Comparison of ENCODE assay signal across 8 cellular contexts in genomic region chr9:70412678-70413426, GRCh38. TPM values are rescaled to one million over a fixed set of nuclear protein-coding genes. Genes with fewer than 3 reads are reported as not detected.
A peak's percentile ranks its signal among the peaks of the same experiment; 100 is the strongest.
DNase-seq lines count a peak whose midpoint lies in the region; ATAC-seq and TF ChIP-seq lines count a peak whose summit lies in the region.

No MANE protein-coding gene starts in this region.

- H3K9me3 Mint-ChIP-seq in mesothelial cell of epicardium = no peaks in the 10 kb centered on the region

- ATAC-seq in GM21825 (IDR thresholded peaks at IDR 0.05; ENCODE audit: unreplicated experiment) = peak; percentile 1
- ATAC-seq in HG03378 (IDR thresholded peaks at IDR 0.05; ENCODE audit: unreplicated experiment) = no peak

- peak overlapping the region; percentile 91 for H3K27ac ChIP-seq in subcutaneous abdominal adipose tissue (ENCODE audit: low read depth, low read length)

- H3K4me1 Mint-ChIP-seq in mesothelial cell of epicardium = peaks cover 45% of the 10 kb centered on the region

- H3K9ac ChIP-seq in subcutaneous abdominal adipose tissue (ENCODE audit: low read length in 5 of 5) = peak overlapping the region; percentile 69 to 100 (median 96)

- H3K36me3 Mint-ChIP-seq in mesothelial cell of epicardium = no peaks in the 10 kb centered on the region

- peaks cover 0 to 6% (median 2%) of the 10 kb centered on the region in 5 donors for H3K36me3 ChIP-seq in subcutaneous abdominal adipose tissue (ENCODE audit: control insufficient read depth in 5 of 5, insufficient read depth in 5 of 5, low read length in 5 of 5)

- no peak for TF ChIP-seq CTCF in mesothelial cell of epicardium (IDR thresholded peaks at IDR 0.05; ENCODE audit: unreplicated experiment)

- H3K9me3 ChIP-seq in subcutaneous abdominal adipose tissue (ENCODE audit: control insufficient read depth in 5 of 5, low read length in 5 of 5) = no peaks in the 10 kb centered on the region

- H3K27me3 ChIP-seq in subcutaneous abdominal adipose tissue (ENCODE audit: control insufficient read depth in 5 of 5, insufficient read depth in 4 of 5, low read length in 5 of 5) = no peaks in the 10 kb centered on the region

- peak overlapping the region; percentile 73 for H3K27ac Mint-ChIP-seq in mesothelial cell of epicardium

- H3K27me3 Mint-ChIP-seq in mesothelial cell of epicardium (ENCODE audit: low read depth) = peaks cover 33% of the 10 kb centered on the region

- DNase-seq in Ammon's horn (ENCODE audit: low spot score) = peak; percentile 83
- peak; percentile 32 for DNase-seq in NCI-H510A (lab: John Stamatoyannopoulos, UW)
- DNase-seq in activated T-helper 1 cell treated with Interleukin-2 at 50 U/mL for 16 hours (ENCODE audit: low read depth) = peak; percentile 16
- DNase-seq in erythroblast (lab: John Stamatoyannopoulos, UW) = peak; percentile 49 to 76
- peak; percentile 54 to 79 for DNase-seq in mesothelial cell of epicardium (ENCODE audit: low spot score in 2 of 2, unreplicated experiment in 2 of 2)

- TF ChIP-seq POLR2A in erythroblast (IDR thresholded peaks at IDR 0.05; ENCODE audit: low read length) = peak; percentile 62

- peaks cover 8 to 62% (median 53%) of the 10 kb centered on the region in 5 donors for H3K4me1 ChIP-seq in subcutaneous abdominal adipose tissue (ENCODE audit: control insufficient read depth in 5 of 5, insufficient read depth in 5 of 5, low read length in 5 of 5)

- peak overlapping the region; percentile 84 to 100 (median 98) for H3K4me3 ChIP-seq in subcutaneous abdominal adipose tissue (ENCODE audit: low read depth in 1 of 5, low read length in 5 of 5)

- H3K4me3 Mint-ChIP-seq in mesothelial cell of epicardium = peak overlapping the region; percentile 88

RNA-seq across cellular contexts. Expression of gene KLF9, which starts 1.6 kb away (rescaled TPM):
- 3.4 to 3.7 TPM (median 3.6 TPM) in 3 replicates for total RNA-seq in mesothelial cell of epicardium

Comparison
In these comparisons a context has a peak if more than half of its experiments do, and no peak if none do; other contexts are left out.
1. DNase-seq: peak in every context shown above with its lines; median percentile 83 in Ammon's horn; 66 in mesothelial cell of epicardium; 62 in erythroblast; 32 in NCI-H510A; 16 in activated T-helper 1 cell treated with Interleukin-2 at 50 U/mL for 16 hours.